In genomic region chr3:4531478-4532025, GRCh38 we compare ENCODE assay signal across 16 cellular contexts. TPM values are rescaled to one million over a fixed set of nuclear protein-coding genes. Genes with fewer than 3 reads are reported as not detected.
DNase-seq lines count a peak whose midpoint lies in the region; ATAC-seq, FAIRE-seq and TF ChIP-seq lines count a peak whose summit lies in the region.
"Had no signal": no experiment of that assay in that cellular context is flagged by ENCODE, and none has a peak within 500 bp of the region (broad histone marks: within the 10 kb centered on the region; RNA-seq: fewer than 3 reads in every experiment).

No MANE protein-coding gene starts in this region.

- H3K9me3 ChIP-seq in cardiac muscle cell (ENCODE audit: low read depth) (no peaks in the 10 kb centered on the region), right atrium auricular region (no peaks in the 10 kb centered on the region)
- H3K9me3 ChIP-seq: SJSA1, transverse colon had no signal

- DNase-seq in cardiac muscle cell (ENCODE audit: low read depth in 1 of 2, low spot score in 1 of 2) (peak; percentile 13 to 65), right atrium auricular region (ENCODE audit: low spot score) (no peak), kidney tubule cell (ENCODE audit: low spot score) (peak; percentile 33), urothelium cell line (ENCODE audit: low spot score) (peak; percentile 16), NCI-H146 treated with DMSO at 0.1 percent for 48 hours (lab: John Stamatoyannopoulos, UW; ENCODE audit: unreplicated experiment) (no peak)
- DNase-seq: activated CD8-positive, alpha-beta memory T cell treated with anti-CD3 and anti-CD28 coated beads, Interleukin-2, amount 10 ng/mL, durations not matched to agents 7 days and 5 days; activated naive CD4-positive, alpha-beta T cell treated with anti-CD3 and anti-CD28 coated beads for 36 hours; mesenchymal stem cell; NCI-H1694; NCI-H69; posterior cingulate gyrus; transverse colon had no signal

- H3K4me3 ChIP-seq in cardiac muscle cell (no peak overlapping the region), right atrium auricular region (no peak overlapping the region)
- H3K4me3 ChIP-seq: SJSA1, transverse colon had no signal

- H3K36me3 Mint-ChIP-seq in activated T-helper 17 cell treated with anti-CD3 and anti-CD28 coated beads, Interleukin-2, amount 50 U/mL, for 72 hours (ENCODE audit: low read depth) = no peaks in the 10 kb centered on the region

- TF ChIP-seq CTCF in cardiac muscle cell (IDR thresholded peaks at IDR 0.05; ENCODE audit: low read depth, low read length) (no peak), right atrium auricular region (IDR thresholded peaks at IDR 0.05) (no peak)

- H3K4me1 ChIP-seq in cardiac muscle cell (ENCODE audit: low read depth) (peaks cover 47% of the 10 kb centered on the region), right atrium auricular region (peaks cover 0 to 54% of the 10 kb centered on the region in 2 donors)
- H3K4me1 ChIP-seq: SJSA1 had no signal

- H3K27me3 Mint-ChIP-seq in activated T-helper 17 cell treated with anti-CD3 and anti-CD28 coated beads, Interleukin-2, amount 50 U/mL, for 72 hours = no peaks in the 10 kb centered on the region
- H3K27me3 Mint-ChIP-seq: activated CD8-positive, alpha-beta memory T cell treated with anti-CD3 and anti-CD28 coated beads, Interleukin-2, amount 10 ng/mL, durations not matched to agents 7 days and 5 days had no signal

- H3K4me1 Mint-ChIP-seq in activated T-helper 17 cell treated with anti-CD3 and anti-CD28 coated beads, Interleukin-2, amount 50 U/mL, for 72 hours = peaks cover 5% of the 10 kb centered on the region

- H3K27ac ChIP-seq in cardiac muscle cell (no peak overlapping the region), right atrium auricular region (no peak overlapping the region)
- H3K27ac ChIP-seq: SJSA1 had no signal

- ATAC-seq in activated T-helper 17 cell treated with anti-CD3 and anti-CD28 coated beads, Interleukin-2, amount 50 U/mL, for 72 hours (replicated peaks) = no peak
- ATAC-seq in GM18867 (IDR thresholded peaks at IDR 0.05; ENCODE audit: unreplicated experiment) (no peak), HG03571 (IDR thresholded peaks at IDR 0.05; ENCODE audit: unreplicated experiment) (no peak)
- ATAC-seq: activated CD8-positive, alpha-beta memory T cell treated with anti-CD3 and anti-CD28 coated beads, Interleukin-2, amount 10 ng/mL, durations not matched to agents 7 days and 5 days had no signal

- no peak overlapping the region for H3K4me3 Mint-ChIP-seq in activated T-helper 17 cell treated with anti-CD3 and anti-CD28 coated beads, Interleukin-2, amount 50 U/mL, for 72 hours
- H3K4me3 Mint-ChIP-seq: activated CD8-positive, alpha-beta memory T cell treated with anti-CD3 and anti-CD28 coated beads, Interleukin-2, amount 10 ng/mL, durations not matched to agents 7 days and 5 days; activated naive CD4-positive, alpha-beta T cell treated with anti-CD3 and anti-CD28 coated beads for 36 hours had no signal

- no peak for FAIRE-seq in urothelium cell line (lab: Jason Lieb, UNC)

- no peaks in the 10 kb centered on the region for H3K9me3 Mint-ChIP-seq in activated T-helper 17 cell treated with anti-CD3 and anti-CD28 coated beads, Interleukin-2, amount 50 U/mL, for 72 hours
- H3K9me3 Mint-ChIP-seq: activated naive CD4-positive, alpha-beta T cell treated with anti-CD3 and anti-CD28 coated beads for 36 hours had no signal

- H3K27ac Mint-ChIP-seq in activated T-helper 17 cell treated with anti-CD3 and anti-CD28 coated beads, Interleukin-2, amount 50 U/mL, for 72 hours = peak overlapping the region; percentile 32
- H3K27ac Mint-ChIP-seq: activated CD8-positive, alpha-beta memory T cell treated with anti-CD3 and anti-CD28 coated beads, Interleukin-2, amount 10 ng/mL, durations not matched to agents 7 days and 5 days; activated naive CD4-positive, alpha-beta T cell treated with anti-CD3 and anti-CD28 coated beads for 36 hours had no signal

- no peaks in the 10 kb centered on the region for H3K36me3 ChIP-seq in cardiac muscle cell
- H3K36me3 ChIP-seq in right atrium auricular region = no peaks in the 10 kb centered on the region
- H3K36me3 ChIP-seq: SJSA1, transverse colon had no signal

- H3K27me3 ChIP-seq in cardiac muscle cell = no peaks in the 10 kb centered on the region
- no peaks in the 10 kb centered on the region for H3K27me3 ChIP-seq in right atrium auricular region
- H3K27me3 ChIP-seq: SJSA1, transverse colon had no signal

RNA-seq across cellular contexts. Expression of gene ITPR1, which starts 38.4 kb away (rescaled TPM):
- 20.2 and 28.8 TPM in 2 replicates for total RNA-seq in cardiac muscle cell
- polyA plus RNA-seq in cardiac muscle cell = 14.4 and 17.6 TPM in 2 replicates
- 10 to 100 TPM; 36.7 to 42.5 TPM for total RNA-seq in right atrium auricular region
- 10 to 100 TPM; 78.5 to 84.6 TPM for total RNA-seq in activated T-helper 17 cell treated with anti-CD3 and anti-CD28 coated beads, Interleukin-2, amount 50 U/mL, for 72 hours

Comparison
In these comparisons a context has a peak if more than half of its experiments do, and no peak if none do; other contexts are left out.
1. DNase-seq: peak in cardiac muscle cell (2 of 2), kidney tubule cell (single experiment) and urothelium cell line (single experiment); none in right atrium auricular region (single experiment) and NCI-H146 treated with DMSO at 0.1 percent for 48 hours (single experiment).